10 cellular contexts compared by ENCODE assay signal in genomic region chr13:112693831-112694497, GRCh38. TPM values are rescaled to one million over a fixed set of nuclear protein-coding genes. Genes with fewer than 3 reads are reported as not detected.
DNase-seq lines count a peak whose midpoint lies in the region; ATAC-seq and TF ChIP-seq lines count a peak whose summit lies in the region.
"Had no signal": no experiment of that assay in that cellular context is flagged by ENCODE, and none has a peak within 500 bp of the region (broad histone marks: within the 10 kb centered on the region; RNA-seq: fewer than 3 reads in every experiment).

No MANE protein-coding gene starts in this region.

- 0 out of 2 replicates have a peak overlapping the region, but pooled peaks have one; percentile 6 for H3K23ac ChIP-seq in IMR-90 (ENCODE audit: low read depth, low read length)

- H2AFZ ChIP-seq in IMR-90 (replicated peaks; ENCODE audit: low read length, poor library complexity) = peak overlapping the region; percentile 33

- peak in 1 of 10 experiments; percentile 17 for DNase-seq in CD4-positive, alpha-beta T cell
- DNase-seq in IMR-90 = peak; percentile 90
- peak; percentile 70 for DNase-seq in lower lobe of right lung
- no peak for DNase-seq in NCI-H2227 treated with DMSO at 0.1 percent for 48 hours (lab: John Stamatoyannopoulos, UW)
- DNase-seq: activated T-cell treated with anti-CD3 and anti-CD28 coated beads, Interleukin-2, amount 50 U/mL, for 1 hour; NCI-H1436 treated with DMSO at 0.1 percent for 48 hours had no signal

- H2AK9ac ChIP-seq in IMR-90 (replicated peaks; ENCODE audit: low read depth, low read length, poor library complexity) = peak overlapping the region; percentile 77

- no peaks in the 10 kb centered on the region for H3K9me3 ChIP-seq in CD4-positive, alpha-beta T cell (ENCODE audit: control insufficient read depth, low read length)
- H3K9me3 ChIP-seq in IMR-90 (ENCODE audit: control insufficient read depth, insufficient read depth, low read length) = no peaks in the 10 kb centered on the region
- no peaks in the 10 kb centered on the region for H3K9me3 ChIP-seq in lower lobe of right lung

- 90% methylated on average over 2 of the region's 13 CpGs; no CpG with 5 or more reads in 1 of the 2 experiments for WGBS in IMR-90 (ENCODE audit: extremely low coverage in 2 of 2, insufficient read length in 1 of 2), 2 experiments

- peak overlapping the region; percentile 41 for H3K4ac ChIP-seq in IMR-90 (ENCODE audit: low read depth, low read length)

- no peak overlapping the region for H4K91ac ChIP-seq in IMR-90 (ENCODE audit: insufficient read depth, low read depth, low read length)

- no peak overlapping the region for H3K56ac ChIP-seq in IMR-90 (ENCODE audit: extremely low read depth, insufficient read depth, low read length)

- no peak overlapping the region for H3K27ac Mint-ChIP-seq in CD4-positive, alpha-beta T cell
- peak overlapping the region in 3 of 5 experiments; percentile 3 to 76 (median 45) for H3K27ac Mint-ChIP-seq in brain

- H2AK5ac ChIP-seq in IMR-90 (ENCODE audit: low read depth, low read length) = peak overlapping the region; percentile 70

- POLR2A ChIA-PET in CD4-positive, alpha-beta T cell (lab: Charles Lee) = interaction anchor here (0.7 kb wide), 1 partner anchor 16 kb away, joined by 3 read pairs; no protein-coding TSS in a partner anchor
- POLR2A ChIA-PET in IMR-90 (lab: Charles Lee; ENCODE audit: unreplicated experiment) = no interaction called here

- H3K14ac ChIP-seq in IMR-90 (replicated peaks; ENCODE audit: low read depth, low read length) = 0 out of 2 replicates have a peak overlapping the region, but pooled peaks have one; percentile 5

- H3K9me1 ChIP-seq in IMR-90 (ENCODE audit: insufficient read depth, low read length) = peaks cover 11% of the 10 kb centered on the region

- peaks cover 60% of the 10 kb centered on the region for H3K4me1 Mint-ChIP-seq in CD4-positive, alpha-beta T cell (ENCODE audit: low read depth)
- peaks cover 64% of the 10 kb centered on the region for H3K4me1 Mint-ChIP-seq in brain

- H3K36me3 ChIP-seq in IMR-90 (ENCODE audit: control insufficient read depth, insufficient read depth, low read length) = 0 out of 2 replicates have a peak, but pooled peaks cover 5% of the 10 kb centered on the region
- peaks cover 15% of the 10 kb centered on the region for H3K36me3 ChIP-seq in lower lobe of right lung

- no peak overlapping the region for H2BK120ac ChIP-seq in IMR-90 (ENCODE audit: low read depth, low read length)

- peaks cover 21% of the 10 kb centered on the region for H3K4me1 ChIP-seq in IMR-90 (ENCODE audit: control insufficient read depth, insufficient read depth, low read length)
- H3K4me1 ChIP-seq in lower lobe of right lung = peaks cover 55% of the 10 kb centered on the region

- H4K8ac ChIP-seq in IMR-90 (ENCODE audit: low read depth in 2 of 2, low read length in 2 of 2) = 0 out of 4 replicates have a peak overlapping the region, but pooled peaks of 1 of the 2 experiments have one; percentile 58

- in situ Hi-C loops in IMR-90 (cut with MboI; ENCODE audit: low sequenced_read_pairs) = no loop called here

- no peak overlapping the region for H3K9ac ChIP-seq in IMR-90 (ENCODE audit: low read depth, low read length)

- peak overlapping the region; percentile 22 for H3K4me2 ChIP-seq in IMR-90 (ENCODE audit: low read depth, low read length)

- H3K4me3 ChIP-seq in IMR-90 (ENCODE audit: insufficient read depth, low read depth, low read length) (no peak overlapping the region), lower lobe of right lung (peak overlapping the region; percentile 96)

- H2BK5ac ChIP-seq in IMR-90 (ENCODE audit: low read depth, low read length, poor library complexity, severe bottlenecking) = no peak overlapping the region

- no peak for ATAC-seq in CD4-positive, alpha-beta T cell (ENCODE audit: poor library complexity)
- ATAC-seq in IMR-90 (ENCODE audit: low read depth) (peak; percentile 21), lower lobe of right lung (peak; percentile 63 to 73), HG03280 (IDR thresholded peaks at IDR 0.05; ENCODE audit: unreplicated experiment) (no peak), HG02852 (IDR thresholded peaks at IDR 0.05; ENCODE audit: unreplicated experiment) (no peak), HG02973 (IDR thresholded peaks at IDR 0.05; ENCODE audit: unreplicated experiment) (no peak)

- 0 out of 2 replicates have a peak, but pooled peaks have one; percentile 13 for TF ChIP-seq RAD21 in IMR-90 (IDR thresholded peaks at IDR 0.05; ENCODE audit: low read length)

- peak overlapping the region; percentile 2; the same call in 1 of the 2 replicates for H2BK20ac ChIP-seq in IMR-90 (ENCODE audit: low read depth, low read length)

- peak overlapping the region; percentile 7; the same call in 1 of the 2 replicates for H4K5ac ChIP-seq in IMR-90 (ENCODE audit: low read depth, low read length)

- H3K27me3 Mint-ChIP-seq in CD4-positive, alpha-beta T cell = no peaks in the 10 kb centered on the region
- H3K27me3 Mint-ChIP-seq in brain = peaks cover 7% of the 10 kb centered on the region

- CTCF ChIA-PET in CD4-positive, alpha-beta T cell (lab: Charles Lee) = no interaction called here
- CTCF ChIA-PET in IMR-90 (lab: Yijun Ruan, JAX) = no interaction called here

- no peaks in the 10 kb centered on the region for H3K27me3 ChIP-seq in CD4-positive, alpha-beta T cell (ENCODE audit: control insufficient read depth, insufficient read depth, low read length)
- no peaks in the 10 kb centered on the region for H3K27me3 ChIP-seq in IMR-90 (ENCODE audit: control insufficient read depth, insufficient read depth, low read length)
- H3K27me3 ChIP-seq in lower lobe of right lung (ENCODE audit: low read depth) = no peaks in the 10 kb centered on the region

- H3K79me1 ChIP-seq in IMR-90 (ENCODE audit: low read depth in 1 of 2, low read length in 2 of 2) = peaks cover 20 to 54% of the 10 kb centered on the region in 2 experiments

- H3K4me3 Mint-ChIP-seq in CD4-positive, alpha-beta T cell = peak overlapping the region; percentile 8
- peak overlapping the region in 4 of 5 experiments; percentile 19 to 44 (median 32) for H3K4me3 Mint-ChIP-seq in brain

- no peak for TF ChIP-seq CTCF in CD4-positive, alpha-beta T cell (IDR thresholded peaks at IDR 0.05)
- no peak for TF ChIP-seq CTCF in IMR-90 (conservative IDR thresholded peaks at IDR 0.05; ENCODE audit: low read depth, low read length)
- TF ChIP-seq CTCF in brain (conservative IDR thresholded peaks at IDR 0.05) = no peak
- TF ChIP-seq CTCF in lower lobe of right lung (IDR thresholded peaks at IDR 0.05) = no peak

- H3K27ac ChIP-seq in CD4-positive, alpha-beta T cell (ENCODE audit: low read depth, low read length) = no peak overlapping the region
- H3K27ac ChIP-seq in IMR-90 (ENCODE audit: insufficient read depth, low read length) (no peak overlapping the region), lower lobe of right lung (peak overlapping the region; percentile 98)

- intact Hi-C loops in CD4-positive, alpha-beta T cell (cut with DNase I, micrococcal nuclease) = loop anchor here in 1 of 2 experiments (5.0 kb wide), 1 partner anchor 603 kb away; the partner anchor contains the start of gene LAMP1
- intact Hi-C loops in IMR-90 (cut with micrococcal nuclease) = loop anchor here (5.0 kb wide), 2 partner anchors 68 to 88 kb away; no protein-coding TSS in a partner anchor
- intact Hi-C loops in lower lobe of right lung (cut with DNase I) = no loop called here

- H2BK15ac ChIP-seq in IMR-90 (ENCODE audit: low read depth, low read length) = no peak overlapping the region

- dilution Hi-C loops in IMR-90 (cut with HindIII; ENCODE audit: low sequenced_read_pairs, unreplicated experiment) = no loop called here

- BruUV-seq in IMR-90 (replicated peaks; lab: Mats Ljungman, UMichigan) = no TSS peak

- no peaks in the 10 kb centered on the region for H3K9me3 Mint-ChIP-seq in CD4-positive, alpha-beta T cell
- no peaks in the 10 kb centered on the region for H3K9me3 Mint-ChIP-seq in brain

- H3K18ac ChIP-seq in IMR-90 (ENCODE audit: low read depth, low read length) = no peak overlapping the region

- TF ChIP-seq POLR2A in IMR-90 (IDR thresholded peaks at IDR 0.05; ENCODE audit: low read depth, low read length) = no peak

- peaks cover 4% of the 10 kb centered on the region for H3K36me3 Mint-ChIP-seq in CD4-positive, alpha-beta T cell (ENCODE audit: low read depth)
- peaks cover 7% of the 10 kb centered on the region for H3K36me3 Mint-ChIP-seq in brain

- peaks cover 33% of the 10 kb centered on the region for H4K20me1 ChIP-seq in IMR-90 (ENCODE audit: insufficient read depth, low read length)

TF ChIP-seq in IMR-90, 13 proteins besides CTCF, POLR2A, EP300 and RAD21 (continues in another document):
- 0 out of 2 replicates have a peak, but pooled peaks have one; percentile 47 for TF ChIP-seq MXI1 (IDR thresholded peaks at IDR 0.05; ENCODE audit: borderline replicate concordance, low read depth, low read length)
- TF ChIP-seq USF2 (IDR thresholded peaks at IDR 0.05; ENCODE audit: low read depth, low read length) = 0 out of 2 replicates have a peak, but pooled peaks have one; percentile 22
- TF ChIP-seq BHLHE40 (IDR thresholded peaks at IDR 0.05; ENCODE audit: low read depth, low read length) = no peak
- peak; percentile 5; the same call in 1 of the 2 replicates for TF ChIP-seq FOS (IDR thresholded peaks at IDR 0.05; ENCODE audit: low read depth, low read length)
- no peak for TF ChIP-seq RCOR1 (IDR thresholded peaks at IDR 0.05; ENCODE audit: insufficient replicate concordance, low read length)
- TF ChIP-seq SMC3 (IDR thresholded peaks at IDR 0.05; ENCODE audit: low read depth, low read length) = no peak
- peak; percentile 66 for TF ChIP-seq CEBPB (IDR thresholded peaks at IDR 0.05; ENCODE audit: low read depth, low read length)
- TF ChIP-seq MAFK (IDR thresholded peaks at IDR 0.05; ENCODE audit: low read depth, low read length) = no peak
- no peak for TF ChIP-seq CHD1 (IDR thresholded peaks at IDR 0.05; ENCODE audit: low read depth, low read length)

RNA-seq across cellular contexts. Expression of gene ATP11A, which starts 4.1 kb away (rescaled TPM):
- total RNA-seq in CD4-positive, alpha-beta T cell = 10 to 100 TPM; 56.7 to 66.8 TPM
- 8.4 and 8.9 TPM in 2 replicates for total RNA-seq in IMR-90 (2012; rRNA removed)
- polyA plus RNA-seq in IMR-90 (2012; rRNA removed) = 11.4 and 12.0 TPM in 2 replicates
- polyA plus RNA-seq in IMR-90 (2012; cell fraction: cytosol; rRNA removed) = 6.7 and 9.4 TPM in 2 replicates
- 23.7 and 37.4 TPM in 2 replicates for polyA plus RNA-seq in IMR-90 (2012; cell fraction: nucleus; rRNA removed; ENCODE audit: low replicate concordance)
- polyA plus RNA-seq in brain (ENCODE audit: insufficient read depth, low read depth, low replicate concordance) = 52.1 TPM
- 281 TPM for total RNA-seq in lower lobe of right lung

Comparison
In these comparisons a context has a peak if more than half of its experiments do, and no peak if none do; other contexts are left out.
1. ATAC-seq: peak in IMR-90 (single experiment) and lower lobe of right lung (2 of 2); none in CD4-positive, alpha-beta T cell (single experiment), HG03280 (single experiment), HG02852 (single experiment) and HG02973 (single experiment).